Comparison of ENCODE assay signal across 23 cellular contexts in the genomic region with DNA sequence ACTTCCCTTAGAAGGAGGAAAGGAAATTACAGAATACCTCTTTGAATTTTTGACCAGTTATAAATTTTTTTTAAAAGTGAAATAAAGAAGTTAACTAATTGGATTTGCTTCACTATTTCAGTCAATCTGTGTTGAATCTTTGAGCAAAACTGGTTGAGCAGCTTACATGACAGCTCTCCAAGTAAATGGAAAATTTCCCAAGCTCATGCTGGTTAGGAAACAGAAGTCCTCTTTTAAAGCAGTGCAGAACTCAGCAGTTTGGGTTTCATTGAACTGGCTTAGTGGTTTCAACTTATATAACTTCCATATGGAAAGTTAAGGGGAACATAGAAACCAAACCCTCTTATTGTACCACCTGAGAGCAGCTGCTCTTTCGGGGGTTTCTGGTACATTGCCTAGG.
"Had no signal": no experiment of that assay in that cellular context is flagged by ENCODE, and none has a peak within 500 bp of the region (broad histone marks: within the 10 kb centered on the region; RNA-seq: fewer than 3 reads in every experiment).

No MANE protein-coding gene starts in this region.

- H3K9me3 Mint-ChIP-seq: mesothelial cell of epicardium, neural crest cell had no signal

- H3K27me3 ChIP-seq: colonic mucosa, gastrocnemius medialis, ovary, tibial artery, upper lobe of right lung had no signal

- H3K36me3 ChIP-seq: colonic mucosa, gastrocnemius medialis, heart right ventricle, left ventricle myocardium inferior, lower lobe of right lung, ovary, tibial artery, upper lobe of right lung had no signal

- DNase-seq: colonic mucosa; dermis blood vessel endothelial cell; effector CD8-positive, alpha-beta T cell; gastrocnemius medialis; heart right ventricle; immature natural killer cell; left cardiac atrium; left ventricle myocardium inferior; lower lobe of right lung; natural killer cell; nucleus accumbens; ovary; right cardiac atrium; small intestine; stimulated activated CD4-positive, alpha-beta T cell treated with anti-CD3 and anti-CD28 coated beads, Interleukin-12 subunit alpha, Interleukin-12 subunit beta, amount 100 ng/mL, for 4 hours; stimulated activated CD4-positive, alpha-beta T cell treated with anti-CD3 and anti-CD28 coated beads, Interleukin-2, amount 100 ng/mL, for 48 hours; stimulated activated naive CD8-positive, alpha-beta T cell treated with anti-CD3 and anti-CD28 coated beads, Interleukin-15, Interleukin-2, amounts not matched to agents 100 U/mL and 50 U/mL, for 24 hours; tibial artery; upper lobe of right lung had no signal

- H3K4me3 Mint-ChIP-seq: immature natural killer cell, memory B cell, mesothelial cell of epicardium, natural killer cell, neural crest cell had no signal

- H3K4me3 ChIP-seq: colonic mucosa, gastrocnemius medialis, heart right ventricle, left ventricle myocardium inferior, lower lobe of right lung, ovary, tibial artery, upper lobe of right lung had no signal

- H3K4me1 Mint-ChIP-seq: immature natural killer cell, memory B cell, natural killer cell, neural crest cell had no signal

- H3K9me3 ChIP-seq: colonic mucosa, gastrocnemius medialis, heart right ventricle, left ventricle myocardium inferior, lower lobe of right lung, ovary, tibial artery, upper lobe of right lung had no signal

- H3K27ac Mint-ChIP-seq: immature natural killer cell, memory B cell, mesothelial cell of epicardium, natural killer cell, progenitor cell of endocrine pancreas had no signal

- H3K4me1 ChIP-seq: colonic mucosa, gastrocnemius medialis, heart right ventricle, left ventricle myocardium inferior, lower lobe of right lung, tibial artery, upper lobe of right lung had no signal

- H3K27ac ChIP-seq: colonic mucosa, gastrocnemius medialis, heart right ventricle, left ventricle myocardium inferior, lower lobe of right lung, ovary, tibial artery, upper lobe of right lung had no signal

- H3K36me3 Mint-ChIP-seq: immature natural killer cell, memory B cell, mesothelial cell of epicardium, natural killer cell had no signal
